ENCODE assay signal across 20 cellular contexts in the genomic region with DNA sequence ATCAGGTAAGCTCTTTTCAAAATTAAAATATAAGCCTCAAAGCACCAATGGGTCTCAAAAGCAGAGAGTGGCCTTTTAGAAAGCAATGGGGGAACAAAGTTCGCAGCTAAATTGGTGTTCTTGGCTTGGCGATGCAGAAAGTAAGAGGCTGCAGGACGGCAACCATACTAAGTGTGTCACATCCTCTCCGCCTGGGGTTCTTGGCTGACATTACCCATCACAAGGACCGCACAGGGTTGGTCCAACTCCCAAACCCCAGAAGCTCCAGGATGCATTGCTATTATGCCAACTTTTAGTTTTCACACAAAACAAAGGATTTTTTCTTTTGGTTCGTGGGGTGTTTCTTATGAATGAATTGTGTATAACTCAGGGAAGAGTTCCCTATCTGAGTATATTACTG.
"Had no signal": no experiment of that assay in that cellular context is flagged by ENCODE, and none has a peak within 500 bp of the region (broad histone marks: within the 10 kb centered on the region; RNA-seq: fewer than 3 reads in every experiment).

No MANE protein-coding gene starts in this region.

- H3K9me3 ChIP-seq: esophagus squamous epithelium, left lung, lower lobe of right lung, ovary, testis, tibial artery had no signal

- ATAC-seq: left lung; lower lobe of right lung; natural killer cell; sciatic nerve; stimulated activated memory B cell treated with anti-CD40 and anti-IgM and Interleukin-4, amounts not matched to agents 10 μg/mL and 1 μg/mL and 100 μg/mL, for 72 hours; stimulated activated naive CD8-positive, alpha-beta T cell treated with anti-CD3 and anti-CD28 coated beads, Interleukin-15, Interleukin-2, amounts not matched to agents 100 U/mL and 50 U/mL, for 24 hours had no signal

- H3K4me3 ChIP-seq: coronary artery, esophagus squamous epithelium, left lung, lower lobe of right lung, ovary, testis, tibial artery had no signal

- DNase-seq: central memory CD4-positive, alpha-beta T cell; dermis blood vessel endothelial cell; effector memory CD4-positive, alpha-beta T cell; esophagus squamous epithelium; foreskin melanocyte; kidney; left lung; lower lobe of right lung; natural killer cell; occipital lobe; ovary; retina; stimulated activated CD4-positive, alpha-beta T cell treated with anti-CD3 and anti-CD28 coated beads, Interleukin-2, amount 100 ng/mL, for 24 hours; stimulated activated CD4-positive, alpha-beta T cell treated with anti-CD3 and anti-CD28 coated beads, Interleukin-4, amount 100 ng/mL, for 4 hours; stimulated activated naive CD8-positive, alpha-beta T cell treated with anti-CD3 and anti-CD28 coated beads, Interleukin-15, Interleukin-2, amounts not matched to agents 100 U/mL and 50 U/mL, for 24 hours; testis; tibial artery had no signal

- H3K4me1 ChIP-seq: esophagus squamous epithelium, left lung, lower lobe of right lung, testis, tibial artery had no signal

- H3K27me3 ChIP-seq: esophagus squamous epithelium, left lung, ovary, testis, tibial artery had no signal

- H3K27ac ChIP-seq: coronary artery, esophagus squamous epithelium, left lung, lower lobe of right lung, ovary, testis, tibial artery had no signal

- H3K36me3 ChIP-seq: esophagus squamous epithelium, left lung, lower lobe of right lung, ovary, tibial artery had no signal
